ENCODE assay signal across 14 cellular contexts in genomic region chr20:25253606-25254275, GRCh38. TPM values are rescaled to one million over a fixed set of nuclear protein-coding genes. Genes with fewer than 3 reads are reported as not detected.
DNase-seq lines count a peak whose midpoint lies in the region; ATAC-seq, FAIRE-seq and TF ChIP-seq lines count a peak whose summit lies in the region.
"Had no signal": no experiment of that assay in that cellular context is flagged by ENCODE, and none has a peak within 500 bp of the region (broad histone marks: within the 10 kb centered on the region; RNA-seq: fewer than 3 reads in every experiment).

No MANE protein-coding gene starts in this region.

- DNase-seq in ACHN (peak; percentile 66), HCT116 (ENCODE audit: low read depth, low spot score) (no peak), astrocyte (ENCODE audit: low read depth) (no peak), mesenchymal stem cell (no peak), SIG-M5 treated with dmso at 0.1 percent for 504 hours (lab: John Stamatoyannopoulos, UW; ENCODE audit: unreplicated experiment) (no peak), uterus (no peak), DMS153 (lab: John Stamatoyannopoulos, UW) (no peak), NCI-H1092 treated with DMSO at 0.1 percent for 48 hours (lab: John Stamatoyannopoulos, UW) (no peak)
- DNase-seq: activated CD4-positive, alpha-beta T cell treated with anti-CD3 and anti-CD28 coated beads for 48 hours; activated naive CD4-positive, alpha-beta T cell treated with Interleukin-2 at 50 U/mL for 16 hours; COR-L47; NCI-H510A had no signal

- H3K36me3 Mint-ChIP-seq in astrocyte (ENCODE audit: low read depth, unreplicated experiment), result peaks cover 5% of the 10 kb centered on the region

- H4K91ac ChIP-seq in mesenchymal stem cell (ENCODE audit: low read length), result no peak overlapping the region

- RAD21 ChIA-PET in HCT116 (lab: Charles Lee; ENCODE audit: low non-redundant PET in 1 of 2, low total read pairs in 2 of 2, uncharacterized antibody in 2 of 2, unreplicated experiment in 2 of 2), result no interaction called here

- TF ChIP-seq CTCF in HCT116 (IDR thresholded peaks at IDR 0.05 in 2 of 3, conservative IDR thresholded peaks at IDR 0.05 in 1 of 3; ENCODE audit: borderline replicate concordance in 1 of 3, insufficient read depth in 1 of 3, low read depth in 2 of 3, low read length in 2 of 3) (no peak), astrocyte (IDR thresholded peaks at IDR 0.05; ENCODE audit: insufficient read depth, low read depth, low read length) (no peak), uterus (IDR thresholded peaks at IDR 0.05) (no peak)

- peaks cover 4% of the 10 kb centered on the region for H3K9me3 Mint-ChIP-seq in astrocyte (ENCODE audit: unreplicated experiment)
- H3K9me3 Mint-ChIP-seq: stimulated activated naive CD8-positive, alpha-beta T cell treated with anti-CD3 and anti-CD28 coated beads, Interleukin-15, Interleukin-2, amounts not matched to agents 100 ng/mL and 50 ng/mL, for 24 hours had no signal

- no peak overlapping the region for H3K4ac ChIP-seq in mesenchymal stem cell (ENCODE audit: low read depth in 1 of 2, low read length in 2 of 2)

- H3K18ac ChIP-seq in mesenchymal stem cell (ENCODE audit: low read depth in 1 of 2, low read length in 2 of 2), result no peak overlapping the region

- peaks cover 52% of the 10 kb centered on the region for H3K4me1 Mint-ChIP-seq in astrocyte (ENCODE audit: low read depth, unreplicated experiment)

- CTCF ChIA-PET in HCT116 (lab: Charles Lee), result no interaction called here

- H4K20me1 ChIP-seq in HCT116 (ENCODE audit: insufficient read depth) (no peaks in the 10 kb centered on the region), astrocyte (ENCODE audit: insufficient read depth, low read length) (peaks cover 96% of the 10 kb centered on the region)

- H3K4me1 ChIP-seq in HCT116 (ENCODE audit: control insufficient read depth in 1 of 2, insufficient read depth in 2 of 2, low read length in 2 of 2) (peaks cover 38 to 39% of the 10 kb centered on the region in 2 experiments), astrocyte (ENCODE audit: insufficient read depth, low read length) (peaks cover 36% of the 10 kb centered on the region), mesenchymal stem cell (ENCODE audit: control insufficient read depth, insufficient read depth, low read depth, low read length) (peaks cover 49% of the 10 kb centered on the region), uterus (peaks cover 0 to 11% of the 10 kb centered on the region in 2 donors)

- H2BK5ac ChIP-seq in mesenchymal stem cell (ENCODE audit: low read depth, low read length, poor library complexity, severe bottlenecking), result no peak overlapping the region

- intact Hi-C loops in HCT116 (cut with micrococcal nuclease), result loop anchor here (2.0 to 10.0 kb wide), 2 partner anchors 51 to 261 kb away; partner anchors contain the start of gene APMAP
- intact Hi-C loops in uterus (cut with DNase I; ENCODE audit: low total_unique reads), result no loop called here

- no peaks in the 10 kb centered on the region for H3K9me2 ChIP-seq in HCT116 (ENCODE audit: insufficient read depth)

- H3K9ac ChIP-seq in HCT116 (ENCODE audit: low read length) (no peak overlapping the region), astrocyte (ENCODE audit: low read length) (no peak overlapping the region), mesenchymal stem cell (ENCODE audit: low read length) (no peak overlapping the region)

- POLR2A ChIA-PET in HCT116 (lab: Charles Lee), result interaction anchor here (0.7 to 1.5 kb wide), 4 partner anchors 26 to 550 kb away, joined by 3 to 5 read pairs (median 3); no protein-coding TSS in a partner anchor

- no peaks in the 10 kb centered on the region for H3K27me3 Mint-ChIP-seq in astrocyte (ENCODE audit: low read depth, unreplicated experiment)
- H3K27me3 Mint-ChIP-seq: stimulated activated naive CD8-positive, alpha-beta T cell treated with anti-CD3 and anti-CD28 coated beads, Interleukin-15, Interleukin-2, amounts not matched to agents 100 ng/mL and 50 ng/mL, for 24 hours had no signal

- no peak overlapping the region for H3K14ac ChIP-seq in mesenchymal stem cell (ENCODE audit: low read length in 2 of 2)

- H3K27ac Mint-ChIP-seq in astrocyte (ENCODE audit: unreplicated experiment), result peak overlapping the region; percentile 77

- H3K4me2 ChIP-seq in HCT116 (ENCODE audit: low read length) (0 out of 2 replicates have a peak overlapping the region, but pooled peaks have one; percentile 56), astrocyte (ENCODE audit: low read length) (peak overlapping the region; percentile 14), mesenchymal stem cell (ENCODE audit: low read length, poor library complexity, severe bottlenecking) (no peak overlapping the region)

- 88% methylated on average over 11 of the region's 11 CpGs for WGBS in mesenchymal stem cell

- peak overlapping the region; percentile 23; the same call in 1 of the 2 replicates for H3K27ac ChIP-seq in HCT116 (ENCODE audit: low read depth, low read length)
- H3K27ac ChIP-seq in astrocyte (ENCODE audit: low read depth, low read length), result no peak overlapping the region
- peak overlapping the region; percentile 64 for H3K27ac ChIP-seq in mesenchymal stem cell (ENCODE audit: low read length, poor library complexity, severe bottlenecking)
- no peak overlapping the region for H3K27ac ChIP-seq in uterus
- H3K27ac ChIP-seq: vagina had no signal

- ATAC-seq in HCT116, result no peak

- H3K9me3 ChIP-seq in HCT116 (ENCODE audit: control insufficient read depth in 1 of 2, insufficient read depth in 1 of 2, low read depth in 1 of 2, low read length in 2 of 2) (no peaks in the 10 kb centered on the region), astrocyte (ENCODE audit: insufficient read depth, low read depth, low read length) (no peaks in the 10 kb centered on the region), mesenchymal stem cell (ENCODE audit: control insufficient read depth, low read length) (no peaks in the 10 kb centered on the region), uterus (no peaks in the 10 kb centered on the region)
- H3K9me3 ChIP-seq: vagina had no signal

- no peaks in the 10 kb centered on the region for H3K27me3 ChIP-seq in HCT116 (ENCODE audit: insufficient read depth, low read length)
- H3K27me3 ChIP-seq in astrocyte (ENCODE audit: insufficient read depth, low read length), result no peaks in the 10 kb centered on the region
- H3K27me3 ChIP-seq in mesenchymal stem cell (ENCODE audit: control insufficient read depth in 1 of 2, insufficient read depth in 1 of 2, low read length in 2 of 2), result no peaks in the 10 kb centered on the region
- no peaks in the 10 kb centered on the region for H3K27me3 ChIP-seq in uterus
- H3K27me3 ChIP-seq: vagina had no signal

- FAIRE-seq in astrocyte (lab: Jason Lieb, UNC), result no peak

- TF ChIP-seq POLR2A in HCT116 (IDR thresholded peaks at IDR 0.05; ENCODE audit: borderline replicate concordance, extremely low read depth, insufficient read depth, insufficient read length) (no peak), uterus (IDR thresholded peaks at IDR 0.05) (no peak)

- H2BK120ac ChIP-seq in mesenchymal stem cell (ENCODE audit: low read depth, low read length), result no peak overlapping the region

- peaks cover 76% of the 10 kb centered on the region for H3K79me2 ChIP-seq in HCT116 (ENCODE audit: insufficient read depth, low read length)
- peaks cover 100% of the 10 kb centered on the region for H3K79me2 ChIP-seq in astrocyte (ENCODE audit: insufficient read depth, low read length)

- no peak overlapping the region for H2BK12ac ChIP-seq in mesenchymal stem cell (ENCODE audit: low read length in 2 of 2)

- H3K4me3 ChIP-seq in HCT116 (replicated peaks in 1 of 2; ENCODE audit: low read depth in 1 of 2, low read length in 2 of 2) (no peak overlapping the region), astrocyte (ENCODE audit: insufficient read depth, low read depth, low read length) (no peak overlapping the region), mesenchymal stem cell (ENCODE audit: insufficient read depth in 1 of 2, low read depth in 1 of 2, low read length in 2 of 2) (no peak overlapping the region), uterus (no peak overlapping the region)
- H3K4me3 ChIP-seq: vagina had no signal

- no peak overlapping the region for H2AFZ ChIP-seq in HCT116 (ENCODE audit: low read depth, low read length, poor library complexity, severe bottlenecking)
- no peak overlapping the region for H2AFZ ChIP-seq in astrocyte (ENCODE audit: low read depth, low read length)
- no peak overlapping the region for H2AFZ ChIP-seq in mesenchymal stem cell (ENCODE audit: low read depth, low read length)

- H3K79me1 ChIP-seq in mesenchymal stem cell (replicated peaks; ENCODE audit: low read length, poor library complexity, severe bottlenecking), result no peaks in the 10 kb centered on the region

- no peak overlapping the region for H3K23ac ChIP-seq in mesenchymal stem cell (ENCODE audit: low read length in 2 of 2)

- H3K36me3 ChIP-seq in HCT116 (ENCODE audit: control insufficient read depth in 1 of 2, insufficient read depth in 2 of 2, low read length in 2 of 2), result no peaks in the 10 kb centered on the region; a peak in 1 of 4 replicates
- peaks cover 5% of the 10 kb centered on the region for H3K36me3 ChIP-seq in astrocyte (ENCODE audit: insufficient read depth, low read length)
- H3K36me3 ChIP-seq in mesenchymal stem cell (ENCODE audit: control insufficient read depth in 1 of 2, insufficient read depth in 2 of 2, low read depth in 1 of 2, low read length in 2 of 2), result peaks cover 4 to 30% of the 10 kb centered on the region in 2 experiments
- no peaks in the 10 kb centered on the region for H3K36me3 ChIP-seq in uterus
- H3K36me3 ChIP-seq: vagina had no signal

- BruUV-seq in HCT116 (replicated peaks; lab: Mats Ljungman, UMichigan), result no TSS peak

- H2AK5ac ChIP-seq in mesenchymal stem cell (ENCODE audit: low read length, severe bottlenecking), result no peak overlapping the region

- in situ Hi-C loops in ACHN (cut with HindIII; ENCODE audit: low pct_ligation_motif_present, low pct_unique_long_range_greater_than_20kb, low sequenced_read_pairs), result no loop called here

- no peak overlapping the region for H2BK15ac ChIP-seq in mesenchymal stem cell (ENCODE audit: low read depth, poor library complexity, severe bottlenecking)

- TF ChIP-seq RAD21 in HCT116 (IDR thresholded peaks at IDR 0.05; ENCODE audit: low read depth), result no peak

- no peak overlapping the region for H4K8ac ChIP-seq in mesenchymal stem cell (ENCODE audit: low read length)

- peak overlapping the region; percentile 68 for H3K4me3 Mint-ChIP-seq in astrocyte (ENCODE audit: unreplicated experiment)
- H3K4me3 Mint-ChIP-seq: stimulated activated naive CD8-positive, alpha-beta T cell treated with anti-CD3 and anti-CD28 coated beads, Interleukin-15, Interleukin-2, amounts not matched to agents 100 ng/mL and 50 ng/mL, for 24 hours had no signal

RNA-seq across cellular contexts. Expression of gene PYGB, which starts 5.9 kb away (rescaled TPM):
- 87.8 TPM for total RNA-seq in HCT116 (2021; ENCODE audit: unreplicated experiment)
- polyA plus RNA-seq in HCT116 (2012), result 108 TPM in 2 replicates
- 199 and 206 TPM in 2 replicates for total RNA-seq in astrocyte
- 50.3 TPM for polyA plus RNA-seq in mesenchymal stem cell (2013, experiment 1 of 2)
- 48.3 TPM for polyA plus RNA-seq in mesenchymal stem cell (2013, experiment 2 of 2)
- total RNA-seq in uterus, result 10 to 100 TPM; 26.2 to 87.9 (median 49.8) TPM

RNA-seq across cellular contexts. Expression of gene ENTPD6, which starts 58.2 kb away (rescaled TPM):
- total RNA-seq in HCT116 (2021; ENCODE audit: unreplicated experiment) (89.2 TPM), astrocyte (50.7 and 57.8 TPM in 2 replicates), uterus (10 to 100 TPM; 20.7 to 47.2 (median 30.7) TPM)
- polyA plus RNA-seq in HCT116 (2012), result 85.5 and 101 TPM in 2 replicates
- polyA plus RNA-seq in mesenchymal stem cell (2013, experiment 1 of 2), result 29.8 TPM
- 27.3 TPM for polyA plus RNA-seq in mesenchymal stem cell (2013, experiment 2 of 2)

Comparison
In these comparisons a context has a peak if more than half of its experiments do, and no peak if none do; other contexts are left out.
1. H3K27ac ChIP-seq: peak in HCT116 (single experiment) and mesenchymal stem cell (single experiment); none in astrocyte (single experiment) and uterus (0 of 2).